Comparison of ENCODE assay signal across 9 cellular contexts in genomic region chr13:111210488-111210887, GRCh38.
DNase-seq lines count a peak whose midpoint lies in the region; ATAC-seq and TF ChIP-seq lines count a peak whose summit lies in the region.
"Had no signal": no experiment of that assay in that cellular context is flagged by ENCODE, and none has a peak within 500 bp of the region (broad histone marks: within the 10 kb centered on the region; RNA-seq: fewer than 3 reads in every experiment).

No MANE protein-coding gene starts in this region.

- in situ Hi-C loops in brain microvascular endothelial cell (cut with HindIII; ENCODE audit: low pct_ligation_motif_present, low sequenced_read_pairs): no loop called here

- H3K36me3 Mint-ChIP-seq in activated CD8-positive, alpha-beta memory T cell treated with anti-CD3 and anti-CD28 coated beads, Interleukin-2, amount 10 ng/mL, durations not matched to agents 7 days and 5 days: peaks cover 7% of the 10 kb centered on the region

- H3K9me3 Mint-ChIP-seq in activated CD8-positive, alpha-beta memory T cell treated with anti-CD3 and anti-CD28 coated beads, Interleukin-2, amount 10 ng/mL, durations not matched to agents 7 days and 5 days (ENCODE audit: low read depth): no peaks in the 10 kb centered on the region

- no peaks in the 10 kb centered on the region for H3K36me3 ChIP-seq in brain microvascular endothelial cell (replicated peaks)
- H3K36me3 ChIP-seq in kidney epithelial cell (ENCODE audit: control insufficient read depth, insufficient read depth, low read length): no peaks in the 10 kb centered on the region

- ATAC-seq in HG03571 (IDR thresholded peaks at IDR 0.05; ENCODE audit: unreplicated experiment): no peak
- no peak for ATAC-seq in activated CD8-positive, alpha-beta memory T cell treated with anti-CD3 and anti-CD28 coated beads, Interleukin-2, amount 10 ng/mL, durations not matched to agents 7 days and 5 days
- ATAC-seq: esophagus mucosa; stimulated activated naive CD8-positive, alpha-beta T cell treated with anti-CD3 and anti-CD28 coated beads, Interleukin-15, Interleukin-2, amounts not matched to agents 100 U/mL and 50 U/mL, for 24 hours had no signal

- CTCF ChIA-PET in activated CD8-positive, alpha-beta memory T cell treated with anti-CD3 and anti-CD28 coated beads, Interleukin-2, amount 10 ng/mL, durations not matched to agents 7 days and 5 days (lab: Charles Lee): no interaction called here

- H3K4me3 Mint-ChIP-seq in activated CD8-positive, alpha-beta memory T cell treated with anti-CD3 and anti-CD28 coated beads, Interleukin-2, amount 10 ng/mL, durations not matched to agents 7 days and 5 days: no peak overlapping the region

- peak; percentile 57 for DNase-seq in HT1080 (ENCODE audit: low read depth)
- peak; percentile 88 for DNase-seq in brain microvascular endothelial cell
- DNase-seq in kidney epithelial cell (ENCODE audit: low read depth): peak; percentile 64
- DNase-seq in OCI-M2 (lab: John Stamatoyannopoulos, UW; ENCODE audit: unreplicated experiment): no peak
- DNase-seq in activated CD8-positive, alpha-beta memory T cell treated with anti-CD3 and anti-CD28 coated beads, Interleukin-2, amount 10 ng/mL, durations not matched to agents 7 days and 5 days: no peak
- DNase-seq: stimulated activated naive CD8-positive, alpha-beta T cell treated with anti-CD3 and anti-CD28 coated beads, Interleukin-15, Interleukin-2, amounts not matched to agents 100 U/mL and 50 U/mL, for 24 hours had no signal

- H3K27ac ChIP-seq in brain microvascular endothelial cell (peak overlapping the region; percentile 76), temporal lobe (ENCODE audit: low read depth, low read length) (peak overlapping the region; percentile 96)

- no peaks in the 10 kb centered on the region for H3K27me3 Mint-ChIP-seq in activated CD8-positive, alpha-beta memory T cell treated with anti-CD3 and anti-CD28 coated beads, Interleukin-2, amount 10 ng/mL, durations not matched to agents 7 days and 5 days

- H3K4me3 ChIP-seq in brain microvascular endothelial cell (ENCODE audit: low read depth, low read length) (peak overlapping the region; percentile 41), kidney epithelial cell (ENCODE audit: low read depth, low read length) (no peak overlapping the region)

- no peaks in the 10 kb centered on the region for H3K27me3 ChIP-seq in brain microvascular endothelial cell (replicated peaks)
- no peaks in the 10 kb centered on the region for H3K27me3 ChIP-seq in kidney epithelial cell (ENCODE audit: control insufficient read depth, insufficient read depth, low read length)

- TF ChIP-seq CTCF in brain microvascular endothelial cell (IDR thresholded peaks at IDR 0.05; ENCODE audit: low read depth, low read length, missing control alignments) (no peak), kidney epithelial cell (IDR thresholded peaks at IDR 0.05; ENCODE audit: insufficient read depth, low read length, poor library complexity, severe bottlenecking) (no peak)

- no peak overlapping the region for H3K27ac Mint-ChIP-seq in activated CD8-positive, alpha-beta memory T cell treated with anti-CD3 and anti-CD28 coated beads, Interleukin-2, amount 10 ng/mL, durations not matched to agents 7 days and 5 days

- H3K4me1 Mint-ChIP-seq in activated CD8-positive, alpha-beta memory T cell treated with anti-CD3 and anti-CD28 coated beads, Interleukin-2, amount 10 ng/mL, durations not matched to agents 7 days and 5 days: no peaks in the 10 kb centered on the region

Comparison
In these comparisons a context has a peak if more than half of its experiments do, and no peak if none do; other contexts are left out.
1. DNase-seq: peak in HT1080 (single experiment), brain microvascular endothelial cell (single experiment) and kidney epithelial cell (single experiment); none in OCI-M2 (single experiment) and activated CD8-positive, alpha-beta memory T cell treated with anti-CD3 and anti-CD28 coated beads, Interleukin-2, amount 10 ng/mL, durations not matched to agents 7 days and 5 days (single experiment).